ENCODE assay signal across 1 cellular context in genomic region chrX:51336584-51336983, GRCh38.
TF ChIP-seq lines count a peak whose summit lies in the region.

No MANE protein-coding gene starts in this region.

TF ChIP-seq in A549, 52 proteins besides CTCF, POLR2A, EP300 and RAD21 (continued from another document):
- TF ChIP-seq HES2 (IDR thresholded peaks at IDR 0.05) (no peak), HOXB5 (CRISPR knock-in tag; IDR thresholded peaks at IDR 0.05) (no peak), RARB (CRISPR knock-in tag; IDR thresholded peaks at IDR 0.05) (no peak), NR3C1 (IDR thresholded peaks at IDR 0.05) (no peak), RCOR1 (IDR thresholded peaks at IDR 0.05; ENCODE audit: low read depth, low read length) (no peak), ESRRA (IDR thresholded peaks at IDR 0.05; ENCODE audit: borderline replicate concordance, low read length) (no peak), CHD4 (IDR thresholded peaks at IDR 0.05; ENCODE audit: borderline replicate concordance) (no peak), FOXS1 (CRISPR knock-in tag; IDR thresholded peaks at IDR 0.05) (no peak), CHD2 (IDR thresholded peaks at IDR 0.05; ENCODE audit: low read length, partially characterized antibody) (no peak), NPAS2 (CRISPR knock-in tag; IDR thresholded peaks at IDR 0.05; ENCODE audit: borderline replicate concordance) (no peak)
